In the genomic region with DNA sequence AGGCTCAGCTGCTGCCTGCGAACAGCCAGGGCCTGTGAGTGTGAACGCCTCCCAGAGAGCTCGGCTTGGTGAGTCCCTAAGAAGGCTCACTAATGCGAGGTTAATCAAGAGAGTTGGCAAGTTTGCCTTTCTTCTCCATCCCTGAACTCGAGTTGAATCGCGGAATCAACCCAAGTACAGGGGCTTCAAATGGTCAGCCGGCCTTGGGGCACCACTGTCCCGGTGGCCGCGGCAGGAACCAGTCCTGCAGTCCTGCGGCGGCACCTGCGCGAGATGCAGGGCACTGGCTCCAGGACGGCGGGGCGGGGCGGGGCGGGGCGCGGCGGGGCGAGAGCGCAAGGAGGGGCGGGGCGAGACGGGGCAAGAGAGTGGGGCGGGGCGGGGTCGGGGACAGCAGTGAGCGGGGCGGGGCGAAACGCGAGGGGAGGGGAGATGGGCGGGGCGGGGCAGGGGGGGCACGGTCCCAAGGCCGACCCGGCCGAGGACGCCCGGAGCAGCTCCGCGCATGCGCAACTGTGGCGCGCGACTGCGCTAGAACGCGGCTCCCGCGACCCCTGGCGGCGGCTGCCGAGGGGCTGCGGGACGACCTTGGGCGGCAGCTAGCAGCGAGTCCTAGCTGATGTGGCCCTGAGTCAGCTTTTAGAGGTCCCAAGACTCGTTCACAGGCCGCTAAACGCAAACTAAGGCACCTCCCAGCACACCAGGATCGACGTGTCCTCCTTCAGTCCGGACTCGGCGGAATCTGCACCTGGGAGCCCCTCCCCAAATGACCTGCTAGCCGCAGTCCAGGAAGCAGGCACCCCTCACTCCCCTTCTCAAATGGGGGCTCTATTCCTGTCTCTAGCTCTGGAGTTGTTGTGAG, we compare ENCODE assay signal across 1 cellular context.
TF ChIP-seq lines count a peak whose summit lies in the region.

No MANE protein-coding gene starts in this region.

TF ChIP-seq in GM12878, 131 proteins besides CTCF, POLR2A, EP300 and RAD21 (continued from another document):
- TF ChIP-seq PKNOX1 (IDR thresholded peaks at IDR 0.05) (no peak), ATF7 (IDR thresholded peaks at IDR 0.05; ENCODE audit: low read depth) (no peak), SREBF2 (IDR thresholded peaks at IDR 0.05; ENCODE audit: low read length) (no peak), PML (IDR thresholded peaks at IDR 0.05; ENCODE audit: low read length) (no peak), POU2F2 (IDR thresholded peaks at IDR 0.05; ENCODE audit: borderline replicate concordance, low read depth, low read length) (peak; percentile 56; the same call in 1 of the 3 replicates), FOXM1 (IDR thresholded peaks at IDR 0.05; ENCODE audit: low read depth, low read length) (no peak), CHD1 (IDR thresholded peaks at IDR 0.05; ENCODE audit: low read depth, low read length) (no peak), ZSCAN29 (IDR thresholded peaks at IDR 0.05) (no peak), IKZF1 (conservative IDR thresholded peaks at IDR 0.05) (no peak; the same call in 1 of the 2 replicates), NBN (IDR thresholded peaks at IDR 0.05) (no peak), ETV6 (conservative IDR thresholded peaks at IDR 0.05 in 1 of 2, IDR thresholded peaks at IDR 0.05 in 1 of 2; ENCODE audit: borderline replicate concordance in 1 of 2, low read depth in 1 of 2) (no peak)
- TF ChIP-seq, protein P1, sequence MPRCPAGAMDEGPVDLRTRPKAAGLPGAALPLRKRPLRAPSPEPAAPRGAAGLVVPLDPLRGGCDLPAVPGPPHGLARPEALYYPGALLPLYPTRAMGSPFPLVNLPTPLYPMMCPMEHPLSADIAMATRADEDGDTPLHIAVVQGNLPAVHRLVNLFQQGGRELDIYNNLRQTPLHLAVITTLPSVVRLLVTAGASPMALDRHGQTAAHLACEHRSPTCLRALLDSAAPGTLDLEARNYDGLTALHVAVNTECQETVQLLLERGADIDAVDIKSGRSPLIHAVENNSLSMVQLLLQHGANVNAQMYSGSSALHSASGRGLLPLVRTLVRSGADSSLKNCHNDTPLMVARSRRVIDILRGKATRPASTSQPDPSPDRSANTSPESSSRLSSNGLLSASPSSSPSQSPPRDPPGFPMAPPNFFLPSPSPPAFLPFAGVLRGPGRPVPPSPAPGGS (IDR thresholded peaks at IDR 0.05; ENCODE audit: borderline replicate concordance, insufficient read depth, low read depth, low read length, poor library complexity, severe bottlenecking) = no peak
